ENCODE assay signal across 8 cellular contexts in the genomic region with DNA sequence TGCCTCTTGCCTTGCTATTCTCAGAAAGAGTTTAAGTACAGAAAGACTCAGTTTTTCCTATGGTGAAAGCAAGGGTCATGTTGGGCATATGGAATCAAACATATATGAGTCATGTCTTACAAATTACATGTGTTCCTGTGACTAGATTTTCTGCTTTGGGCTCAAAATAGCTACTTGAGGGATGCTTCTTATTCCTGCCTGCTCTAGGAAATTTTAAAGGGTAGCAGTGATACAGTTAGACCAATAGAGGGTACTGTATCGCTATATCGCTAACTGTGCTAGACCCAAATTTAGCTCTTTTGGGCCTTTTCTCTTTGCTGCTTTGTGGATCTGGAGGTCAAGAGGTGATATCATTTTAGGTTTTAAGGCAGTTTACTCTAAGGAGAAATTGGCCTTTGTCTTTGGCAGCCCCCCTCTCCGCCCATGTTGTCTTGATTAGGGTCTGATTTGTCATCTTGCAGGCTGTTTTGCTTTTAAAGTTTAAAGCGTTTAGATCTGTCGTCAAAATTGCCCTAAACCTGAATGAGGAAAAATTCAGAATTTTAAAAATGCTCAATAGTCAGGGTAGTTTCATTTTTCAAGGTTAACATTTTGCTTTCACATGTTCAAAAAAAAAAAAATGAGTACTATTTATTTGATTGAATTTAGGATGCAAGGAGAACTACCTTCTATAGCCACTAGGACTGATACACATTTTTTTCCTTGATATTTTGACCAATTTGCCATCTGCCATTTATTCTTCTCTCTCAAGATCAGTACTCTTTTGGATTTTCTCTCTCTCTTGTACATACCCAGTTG. TPM values are rescaled to one million over a fixed set of nuclear protein-coding genes. Genes with fewer than 3 reads are reported as not detected.
A peak's percentile ranks its signal among the peaks of the same experiment; 100 is the strongest.
DNase-seq lines count a peak whose midpoint lies in the region; ATAC-seq, FAIRE-seq and TF ChIP-seq lines count a peak whose summit lies in the region.

No MANE protein-coding gene starts in this region.

- peak overlapping the region; percentile 87 for H3K27ac Mint-ChIP-seq in CD8-positive, alpha-beta T cell
- no peak overlapping the region for H3K27ac Mint-ChIP-seq in astrocyte (ENCODE audit: unreplicated experiment)

- peak; percentile 69 for TF ChIP-seq CTCF in CD8-positive, alpha-beta T cell (IDR thresholded peaks at IDR 0.05)
- peak; percentile 47 for TF ChIP-seq CTCF in astrocyte (IDR thresholded peaks at IDR 0.05; ENCODE audit: insufficient read depth, low read depth, low read length)
- TF ChIP-seq CTCF in HepG2 (CRISPR knock-in tag; IDR thresholded peaks at IDR 0.05) = peak; percentile 76

- ATAC-seq in CD8-positive, alpha-beta T cell = peak; percentile 88
- ATAC-seq in HepG2 (peak; percentile 67), GM19395 (IDR thresholded peaks at IDR 0.05; ENCODE audit: unreplicated experiment) (no peak), GM18873 (IDR thresholded peaks at IDR 0.05; ENCODE audit: low FRiP score, unreplicated experiment) (no peak)

- H3K27ac ChIP-seq in CD8-positive, alpha-beta T cell (ENCODE audit: low read depth, low read length) = no peak overlapping the region
- H3K27ac ChIP-seq in astrocyte (ENCODE audit: low read depth, low read length) (no peak overlapping the region), HepG2 (ENCODE audit: extremely low read length, insufficient read depth, low read length) (no peak overlapping the region)

- H3K36me3 ChIP-seq in CD8-positive, alpha-beta T cell (ENCODE audit: insufficient read depth, low read length) = no peaks in the 10 kb centered on the region
- no peaks in the 10 kb centered on the region for H3K36me3 ChIP-seq in astrocyte (ENCODE audit: insufficient read depth, low read length)
- H3K36me3 ChIP-seq in HepG2 (replicated peaks in 1 of 2; ENCODE audit: control insufficient read depth in 1 of 2, insufficient read depth in 2 of 2, low read length in 2 of 2) = no peaks in the 10 kb centered on the region

- DNase-seq in CD8-positive, alpha-beta T cell = no peak
- DNase-seq in astrocyte (ENCODE audit: low read depth) (peak; percentile 15), HepG2 (ENCODE audit: low spot score) (no peak), SK-N-DZ (ENCODE audit: low spot score) (no peak), mesenteric fat pad (ENCODE audit: low spot score) (no peak)

- CTCF ChIA-PET in CD8-positive, alpha-beta T cell (lab: Charles Lee) = interaction anchor here (0.7 to 7.3 kb wide), 40 partner anchors 9 to 234 kb away, joined by 3 to 59 read pairs (median 4); partner anchors contain the start of gene ESRP2
- CTCF ChIA-PET in HepG2 (lab: Yijun Ruan, JAX; ENCODE audit: low intra/inter-chr PET ratio, low total read pairs) = interaction anchor here (1.2 to 2.5 kb wide), 2 partner anchors 22 to 135 kb away, joined by 3 to 12 read pairs; no protein-coding TSS in a partner anchor

- no peak overlapping the region for H2AFZ ChIP-seq in astrocyte (ENCODE audit: low read depth, low read length)
- H2AFZ ChIP-seq in HepG2 (ENCODE audit: low read length) = no peak overlapping the region

- TF ChIP-seq EP300 in Ishikawa (IDR thresholded peaks at IDR 0.05; ENCODE audit: borderline replicate concordance) (no peak), HepG2 (IDR thresholded peaks at IDR 0.05; ENCODE audit: low read depth in 2 of 2, low read length in 2 of 2) (no peak), HepG2 (CRISPR knock-in tag; IDR thresholded peaks at IDR 0.05; ENCODE audit: borderline replicate concordance) (no peak)

- FAIRE-seq in astrocyte (lab: Jason Lieb, UNC) = peak; percentile 64
- no peak for FAIRE-seq in HepG2 (lab: Jason Lieb, UNC)

- no peak overlapping the region for H3K4me2 ChIP-seq in astrocyte (ENCODE audit: low read length)
- H3K4me2 ChIP-seq in HepG2 (ENCODE audit: low read depth, low read length) = no peak overlapping the region

- no peaks in the 10 kb centered on the region for H3K27me3 ChIP-seq in CD8-positive, alpha-beta T cell (ENCODE audit: insufficient read depth, low read length)
- H3K27me3 ChIP-seq in astrocyte (ENCODE audit: insufficient read depth, low read length) = no peaks in the 10 kb centered on the region
- no peaks in the 10 kb centered on the region for H3K27me3 ChIP-seq in HepG2 (ENCODE audit: control insufficient read depth in 1 of 2, insufficient read depth in 2 of 2, low read length in 2 of 2)

- H3K4me3 Mint-ChIP-seq in CD8-positive, alpha-beta T cell = peak overlapping the region; percentile 57
- no peak overlapping the region for H3K4me3 Mint-ChIP-seq in astrocyte (ENCODE audit: unreplicated experiment)

- peaks cover 53% of the 10 kb centered on the region for H4K20me1 ChIP-seq in astrocyte (ENCODE audit: insufficient read depth, low read length)
- H4K20me1 ChIP-seq in HepG2 (ENCODE audit: insufficient read depth, low read length) = peaks cover 79% of the 10 kb centered on the region

- no peak for TF ChIP-seq POLR2A in HepG2 (IDR thresholded peaks at IDR 0.05; ENCODE audit: insufficient read depth in 1 of 2, low read depth in 2 of 2, low read length in 2 of 2)

- H3K36me3 Mint-ChIP-seq in CD8-positive, alpha-beta T cell = peaks cover 11% of the 10 kb centered on the region
- peaks cover 2% of the 10 kb centered on the region for H3K36me3 Mint-ChIP-seq in astrocyte (ENCODE audit: low read depth, unreplicated experiment)

- H3K9me3 ChIP-seq in CD8-positive, alpha-beta T cell (ENCODE audit: low read length) = no peaks in the 10 kb centered on the region
- H3K9me3 ChIP-seq in astrocyte (ENCODE audit: insufficient read depth, low read depth, low read length) (no peaks in the 10 kb centered on the region), HepG2 (ENCODE audit: low read length) (no peaks in the 10 kb centered on the region)

- WGBS in HepG2 (ENCODE audit: low lambda C conversion rate) = 88% methylated on average over 5 of the region's 5 CpGs

- no TSS peak for BruUV-seq in HepG2 (replicated peaks; lab: Mats Ljungman, UMichigan)

- H3K79me2 ChIP-seq in astrocyte (ENCODE audit: insufficient read depth, low read length) (peaks cover 96% of the 10 kb centered on the region), HepG2 (ENCODE audit: insufficient read depth, low read length) (peaks cover 100% of the 10 kb centered on the region)

- in situ Hi-C loops in HepG2 (cut with HindIII; ENCODE audit: extremely low pct_ligation_motif_present, low pct_unique_long_range_greater_than_20kb) = no loop called here

- H3K4me1 ChIP-seq in CD8-positive, alpha-beta T cell (ENCODE audit: insufficient read depth, low read length) = peaks cover 89% of the 10 kb centered on the region
- H3K4me1 ChIP-seq in astrocyte (ENCODE audit: insufficient read depth, low read length) = peaks cover 13% of the 10 kb centered on the region
- H3K4me1 ChIP-seq in HepG2 (ENCODE audit: insufficient read depth, low read length) = peaks cover 92% of the 10 kb centered on the region

- no peaks in the 10 kb centered on the region for H3K9me3 Mint-ChIP-seq in CD8-positive, alpha-beta T cell
- peaks cover 1% of the 10 kb centered on the region for H3K9me3 Mint-ChIP-seq in astrocyte (ENCODE audit: unreplicated experiment)

- H3K27me3 Mint-ChIP-seq in CD8-positive, alpha-beta T cell (ENCODE audit: low read depth) = no peaks in the 10 kb centered on the region
- H3K27me3 Mint-ChIP-seq in astrocyte (ENCODE audit: low read depth, unreplicated experiment) = no peaks in the 10 kb centered on the region

- H3K9ac ChIP-seq in astrocyte (ENCODE audit: low read length) (no peak overlapping the region), HepG2 (ENCODE audit: insufficient read depth, low read depth, low read length) (no peak overlapping the region)

- TF ChIP-seq RAD21 in Ishikawa (IDR thresholded peaks at IDR 0.05; ENCODE audit: low read depth) (peak; percentile 52), HepG2 (CRISPR knock-in tag; IDR thresholded peaks at IDR 0.05) (peak; percentile 51)

- peaks cover 83% of the 10 kb centered on the region for H3K4me1 Mint-ChIP-seq in CD8-positive, alpha-beta T cell (ENCODE audit: low read depth)
- H3K4me1 Mint-ChIP-seq in astrocyte (ENCODE audit: low read depth, unreplicated experiment) = peaks cover 35% of the 10 kb centered on the region

- POLR2A ChIA-PET in CD8-positive, alpha-beta T cell (lab: Charles Lee) = interaction anchor here (1.1 to 4.7 kb wide), 4 partner anchors 9 to 31 kb away, joined by 3 to 22 read pairs (median 10); partner anchors contain the start of gene NFATC3
- POLR2A ChIA-PET in HepG2 (lab: Yijun Ruan, JAX) = interaction anchor here (1.0 to 2.3 kb wide), 6 partner anchors 9 to 142 kb away, joined by 3 to 24 read pairs (median 6); partner anchors contain the start of gene NFATC3

- intact Hi-C loops in CD8-positive, alpha-beta T cell (cut with DNase I, micrococcal nuclease) = loop anchor here (1.0 to 5.0 kb wide), 7 partner anchors 8 to 135 kb away; no protein-coding TSS in a partner anchor
- intact Hi-C loops in HepG2 (cut with micrococcal nuclease; ENCODE audit: unreplicated experiment) = loop anchor here (1.0 to 10.0 kb wide), 2 partner anchors 61 to 135 kb away; no protein-coding TSS in a partner anchor

- no peak overlapping the region for H3K4me3 ChIP-seq in CD8-positive, alpha-beta T cell (ENCODE audit: low read depth, low read length)
- H3K4me3 ChIP-seq in astrocyte (ENCODE audit: insufficient read depth, low read depth, low read length) (no peak overlapping the region), HepG2 (replicated peaks in 1 of 3; ENCODE audit: insufficient read depth in 1 of 3, low read depth in 2 of 3, low read length in 3 of 3) (no peak overlapping the region)

RNA-seq across cellular contexts. Expression of gene NFATC3, which starts 8.8 kb away (rescaled TPM):
- total RNA-seq in CD8-positive, alpha-beta T cell = 10 to 100 TPM; 79.4 to 85.2 TPM
- total RNA-seq in astrocyte (32.4 and 34.0 TPM in 2 replicates), HepG2 (2016; rRNA removed; fragmentation: Illumina TruSeq; extraction: Trizol) (52.6 and 63.2 TPM in 2 replicates), mesenteric fat pad (38.2 TPM)
- 234 and 265 TPM in 2 replicates for total RNA-seq in HepG2 (2016; cell fraction: cytosol; rRNA removed; fragmentation: Illumina TruSeq; extraction: Trizol; ENCODE audit: low read depth)
- 54.0 and 61.4 TPM in 2 replicates for total RNA-seq in HepG2 (2016; cell fraction: insoluble cytoplasmic fraction; rRNA removed; fragmentation: Illumina TruSeq; extraction: Trizol)
- 183 and 209 TPM in 2 replicates for total RNA-seq in HepG2 (2016; cell fraction: membrane; rRNA removed; fragmentation: Illumina TruSeq; extraction: Trizol)
- total RNA-seq in HepG2 (2016; cell fraction: nucleus; rRNA removed; fragmentation: Illumina TruSeq; extraction: Trizol) = 42.9 and 44.2 TPM in 2 replicates
- 52.7 and 62.7 TPM in 2 replicates for polyA plus RNA-seq in HepG2 (2011; rRNA removed)
- 38.3 and 51.2 TPM in 2 replicates for polyA plus RNA-seq in HepG2 (2011; cell fraction: cytosol; rRNA removed)
- polyA plus RNA-seq in HepG2 (2011; cell fraction: nucleus; rRNA removed) = 32.5 and 33.2 TPM in 2 replicates
- polyA plus RNA-seq in HepG2 (2012) = 30.6 and 32.4 TPM in 2 replicates
- polyA plus RNA-seq in HepG2 (2016; cell fraction: cytosol; fragmentation: Illumina TruSeq; extraction: Trizol; ENCODE audit: low read depth) = 2.5 and 2.8 TPM in 2 replicates
- polyA plus RNA-seq in HepG2 (2016; cell fraction: insoluble cytoplasmic fraction; fragmentation: Illumina TruSeq; extraction: Trizol; ENCODE audit: low read depth) = 63.1 and 64.9 TPM in 2 replicates
- 17.1 and 17.3 TPM in 2 replicates for polyA plus RNA-seq in HepG2 (2016; cell fraction: membrane; fragmentation: Illumina TruSeq; extraction: Trizol; ENCODE audit: low read depth)
- 38.6 and 39.5 TPM in 2 replicates for polyA plus RNA-seq in HepG2 (2016; cell fraction: nucleus; fragmentation: Illumina TruSeq; extraction: Trizol; ENCODE audit: insufficient read depth, low read depth)
- 81.5 and 261 TPM in 2 replicates for polyA minus RNA-seq in HepG2 (2011; rRNA and poly(A)+ RNA removed; ENCODE audit: low replicate concordance)
- 107 and 129 TPM in 2 replicates for polyA minus RNA-seq in HepG2 (2011; cell fraction: cytosol; rRNA and poly(A)+ RNA removed)
- 109 and 138 TPM in 2 replicates for polyA minus RNA-seq in HepG2 (2011; cell fraction: nucleus; rRNA and poly(A)+ RNA removed)
- 26.9 and 37.7 TPM in 2 replicates for polyA plus RNA-seq in SK-N-DZ (2014; cell fraction: cytosol; rRNA removed)
- 20.4 and 20.6 TPM in 2 replicates for polyA plus RNA-seq in SK-N-DZ (2014; cell fraction: nucleus; rRNA removed)

Comparison
In these comparisons a context has a peak if more than half of its experiments do, and no peak if none do; other contexts are left out.
1. ATAC-seq: peak in CD8-positive, alpha-beta T cell (single experiment) and HepG2 (single experiment); none in GM19395 (single experiment) and GM18873 (single experiment).
2. Peak in every context shown above with its lines, with median percentiles within 50 percentile points of each other: CTCF ChIP-seq.